ENCODE assay signal across 6 cellular contexts in the genomic region with DNA sequence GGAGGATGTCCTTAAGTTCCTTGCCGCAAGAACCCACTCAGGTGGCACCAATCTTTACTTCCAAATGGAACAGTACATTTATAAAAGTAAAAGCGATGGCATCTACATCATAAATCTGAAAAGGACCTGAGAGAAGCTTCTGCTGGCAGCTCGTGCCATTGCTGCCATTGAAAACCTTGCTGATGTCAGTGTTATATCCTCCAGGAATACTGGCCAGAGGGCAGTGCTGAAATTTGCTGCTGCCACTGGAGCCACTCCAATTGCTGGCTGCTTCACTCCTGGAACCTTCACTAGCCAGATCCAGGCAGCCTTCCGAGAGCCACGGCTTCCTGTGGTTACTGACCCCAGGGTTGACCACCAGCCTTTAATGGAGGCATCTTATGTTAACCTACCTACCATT.
"Had no signal": no experiment of that assay in that cellular context is flagged by ENCODE, and none has a peak within 500 bp of the region (broad histone marks: within the 10 kb centered on the region; RNA-seq: fewer than 3 reads in every experiment).

No MANE protein-coding gene starts in this region.

- H3K4me2 ChIP-seq: GM23338 had no signal

- ATAC-seq: GM23338, HCT116 had no signal

- H2AFZ ChIP-seq: GM23338 had no signal

- H3K4me3 ChIP-seq: GM23338, HAP-1 had no signal

- DNase-seq: H7, IMR-90, KG1 had no signal

- H3K36me3 ChIP-seq: HAP-1 had no signal

- H3K9me3 ChIP-seq: HAP-1 had no signal
